Comparison of ENCODE assay signal across 1 cellular context in the genomic region with DNA sequence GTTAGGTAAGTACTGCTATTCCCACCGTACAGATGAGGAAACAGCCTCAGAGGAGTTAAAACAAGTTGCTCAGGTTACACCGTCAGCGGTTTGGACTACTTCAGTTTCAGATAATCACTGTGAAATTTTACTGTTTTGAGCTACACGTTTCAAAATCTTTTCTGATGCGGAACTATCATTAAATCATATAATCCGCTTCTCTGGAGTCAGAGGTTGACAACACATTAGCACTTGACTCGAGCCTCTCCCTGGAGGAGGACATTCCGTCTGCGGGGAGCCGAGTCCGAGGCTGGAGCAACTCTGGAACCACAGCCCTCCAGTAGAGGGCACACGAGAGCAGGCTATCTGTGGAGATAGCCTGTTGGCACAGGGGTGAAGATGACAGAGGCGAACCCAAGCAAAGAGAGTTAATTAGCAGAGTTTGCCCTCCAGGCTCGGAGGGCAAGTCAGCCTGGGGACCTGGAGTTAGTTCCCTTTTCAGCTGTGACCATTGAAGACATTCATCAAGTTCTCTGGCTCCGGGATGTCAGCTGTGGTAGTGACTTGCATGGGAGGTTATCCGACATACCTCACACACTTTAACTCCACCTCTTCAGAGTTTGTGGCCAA.
TF ChIP-seq lines count a peak whose summit lies in the region.

No MANE protein-coding gene starts in this region.

TF ChIP-seq in HepG2, 621 proteins besides CTCF, POLR2A, EP300 and RAD21 (continued from another document and continues in another):
- TF ChIP-seq, protein P1, sequence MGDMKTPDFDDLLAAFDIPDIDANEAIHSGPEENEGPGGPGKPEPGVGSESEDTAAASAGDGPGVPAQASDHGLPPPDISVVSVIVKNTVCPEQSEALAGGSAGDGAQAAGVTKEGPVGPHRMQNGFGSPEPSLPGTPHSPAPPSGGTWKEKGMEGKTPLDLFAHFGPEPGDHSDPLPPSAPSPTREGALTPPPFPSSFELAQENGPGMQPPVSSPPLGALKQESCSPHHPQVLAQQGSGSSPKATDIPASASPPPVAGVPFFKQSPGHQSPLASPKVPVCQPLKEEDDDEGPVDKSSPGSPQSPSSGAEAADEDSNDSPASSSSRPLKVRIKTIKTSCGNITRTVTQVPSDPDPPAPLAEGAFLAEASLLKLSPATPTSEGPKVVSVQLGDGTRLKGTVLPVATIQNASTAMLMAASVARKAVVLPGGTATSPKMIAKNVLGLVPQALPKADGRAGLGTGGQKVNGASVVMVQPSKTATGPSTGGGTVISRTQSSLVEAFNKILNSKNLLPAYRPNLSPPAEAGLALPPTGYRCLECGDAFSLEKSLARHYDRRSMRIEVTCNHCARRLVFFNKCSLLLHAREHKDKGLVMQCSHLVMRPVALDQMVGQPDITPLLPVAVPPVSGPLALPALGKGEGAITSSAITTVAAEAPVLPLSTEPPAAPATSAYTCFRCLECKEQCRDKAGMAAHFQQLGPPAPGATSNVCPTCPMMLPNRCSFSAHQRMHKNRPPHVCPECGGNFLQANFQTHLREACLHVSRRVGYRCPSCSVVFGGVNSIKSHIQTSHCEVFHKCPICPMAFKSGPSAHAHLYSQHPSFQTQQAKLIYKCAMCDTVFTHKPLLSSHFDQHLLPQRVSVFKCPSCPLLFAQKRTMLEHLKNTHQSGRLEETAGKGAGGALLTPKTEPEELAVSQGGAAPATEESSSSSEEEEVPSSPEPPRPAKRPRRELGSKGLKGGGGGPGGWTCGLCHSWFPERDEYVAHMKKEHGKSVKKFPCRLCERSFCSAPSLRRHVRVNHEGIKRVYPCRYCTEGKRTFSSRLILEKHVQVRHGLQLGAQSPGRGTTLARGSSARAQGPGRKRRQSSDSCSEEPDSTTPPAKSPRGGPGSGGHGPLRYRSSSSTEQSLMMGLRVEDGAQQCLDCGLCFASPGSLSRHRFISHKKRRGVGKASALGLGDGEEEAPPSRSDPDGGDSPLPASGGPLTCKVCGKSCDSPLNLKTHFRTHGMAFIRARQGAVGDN (CRISPR knock-in tag; IDR thresholded peaks at IDR 0.05): peak; percentile 45; the same call in 1 of the 2 replicates
- peak; percentile 34; the same call in 1 of the 2 replicates for TF ChIP-seq ZNF788 (CRISPR knock-in tag; IDR thresholded peaks at IDR 0.05; ENCODE audit: borderline replicate concordance)
- TF ChIP-seq ZNF564 (CRISPR knock-in tag; IDR thresholded peaks at IDR 0.05): no peak
- no peak for TF ChIP-seq NR2F6 (IDR thresholded peaks at IDR 0.05)
- 0 out of 2 replicates have a peak, but pooled peaks have one; percentile 15 for TF ChIP-seq NR2F6 (CRISPR knock-in tag; IDR thresholded peaks at IDR 0.05)
- no peak for TF ChIP-seq ZNF615 (CRISPR knock-in tag; IDR thresholded peaks at IDR 0.05; ENCODE audit: borderline replicate concordance)
- TF ChIP-seq, protein P2, sequence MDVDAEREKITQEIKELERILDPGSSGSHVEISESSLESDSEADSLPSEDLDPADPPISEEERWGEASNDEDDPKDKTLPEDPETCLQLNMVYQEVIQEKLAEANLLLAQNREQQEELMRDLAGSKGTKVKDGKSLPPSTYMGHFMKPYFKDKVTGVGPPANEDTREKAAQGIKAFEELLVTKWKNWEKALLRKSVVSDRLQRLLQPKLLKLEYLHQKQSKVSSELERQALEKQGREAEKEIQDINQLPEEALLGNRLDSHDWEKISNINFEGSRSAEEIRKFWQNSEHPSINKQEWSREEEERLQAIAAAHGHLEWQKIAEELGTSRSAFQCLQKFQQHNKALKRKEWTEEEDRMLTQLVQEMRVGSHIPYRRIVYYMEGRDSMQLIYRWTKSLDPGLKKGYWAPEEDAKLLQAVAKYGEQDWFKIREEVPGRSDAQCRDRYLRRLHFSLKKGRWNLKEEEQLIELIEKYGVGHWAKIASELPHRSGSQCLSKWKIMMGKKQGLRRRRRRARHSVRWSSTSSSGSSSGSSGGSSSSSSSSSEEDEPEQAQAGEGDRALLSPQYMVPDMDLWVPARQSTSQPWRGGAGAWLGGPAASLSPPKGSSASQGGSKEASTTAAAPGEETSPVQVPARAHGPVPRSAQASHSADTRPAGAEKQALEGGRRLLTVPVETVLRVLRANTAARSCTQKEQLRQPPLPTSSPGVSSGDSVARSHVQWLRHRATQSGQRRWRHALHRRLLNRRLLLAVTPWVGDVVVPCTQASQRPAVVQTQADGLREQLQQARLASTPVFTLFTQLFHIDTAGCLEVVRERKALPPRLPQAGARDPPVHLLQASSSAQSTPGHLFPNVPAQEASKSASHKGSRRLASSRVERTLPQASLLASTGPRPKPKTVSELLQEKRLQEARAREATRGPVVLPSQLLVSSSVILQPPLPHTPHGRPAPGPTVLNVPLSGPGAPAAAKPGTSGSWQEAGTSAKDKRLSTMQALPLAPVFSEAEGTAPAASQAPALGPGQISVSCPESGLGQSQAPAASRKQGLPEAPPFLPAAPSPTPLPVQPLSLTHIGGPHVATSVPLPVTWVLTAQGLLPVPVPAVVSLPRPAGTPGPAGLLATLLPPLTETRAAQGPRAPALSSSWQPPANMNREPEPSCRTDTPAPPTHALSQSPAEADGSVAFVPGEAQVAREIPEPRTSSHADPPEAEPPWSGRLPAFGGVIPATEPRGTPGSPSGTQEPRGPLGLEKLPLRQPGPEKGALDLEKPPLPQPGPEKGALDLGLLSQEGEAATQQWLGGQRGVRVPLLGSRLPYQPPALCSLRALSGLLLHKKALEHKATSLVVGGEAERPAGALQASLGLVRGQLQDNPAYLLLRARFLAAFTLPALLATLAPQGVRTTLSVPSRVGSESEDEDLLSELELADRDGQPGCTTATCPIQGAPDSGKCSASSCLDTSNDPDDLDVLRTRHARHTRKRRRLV (CRISPR knock-in tag; IDR thresholded peaks at IDR 0.05): no peak
- TF ChIP-seq CREB1 (IDR thresholded peaks at IDR 0.05): no peak
- no peak for TF ChIP-seq CREB1 (CRISPR knock-in tag; IDR thresholded peaks at IDR 0.05)
- 0 out of 2 replicates have a peak, but pooled peaks have one; percentile 35 for TF ChIP-seq TSC22D2 (CRISPR knock-in tag; IDR thresholded peaks at IDR 0.05; ENCODE audit: borderline replicate concordance)
- TF ChIP-seq CHD4 (IDR thresholded peaks at IDR 0.05; ENCODE audit: borderline replicate concordance, low read length): peak; percentile 38; the same call in 1 of the 2 replicates
- no peak for TF ChIP-seq TAF1 (CRISPR knock-in tag; IDR thresholded peaks at IDR 0.05)
- no peak for TF ChIP-seq U2AF1 (optimal IDR thresholded peaks at IDR 0.05; ENCODE audit: low read depth, low read length)
- no peak for TF ChIP-seq ZNF674 (CRISPR knock-in tag; IDR thresholded peaks at IDR 0.05; ENCODE audit: low read depth)
- peak; percentile 62; the same call in 1 of the 2 replicates for TF ChIP-seq KDM2A (CRISPR knock-in tag; IDR thresholded peaks at IDR 0.05; ENCODE audit: borderline replicate concordance, low read depth)
- TF ChIP-seq, protein P3, sequence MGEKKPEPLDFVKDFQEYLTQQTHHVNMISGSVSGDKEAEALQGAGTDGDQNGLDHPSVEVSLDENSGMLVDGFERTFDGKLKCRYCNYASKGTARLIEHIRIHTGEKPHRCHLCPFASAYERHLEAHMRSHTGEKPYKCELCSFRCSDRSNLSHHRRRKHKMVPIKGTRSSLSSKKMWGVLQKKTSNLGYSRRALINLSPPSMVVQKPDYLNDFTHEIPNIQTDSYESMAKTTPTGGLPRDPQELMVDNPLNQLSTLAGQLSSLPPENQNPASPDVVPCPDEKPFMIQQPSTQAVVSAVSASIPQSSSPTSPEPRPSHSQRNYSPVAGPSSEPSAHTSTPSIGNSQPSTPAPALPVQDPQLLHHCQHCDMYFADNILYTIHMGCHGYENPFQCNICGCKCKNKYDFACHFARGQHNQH (CRISPR knock-in tag; IDR thresholded peaks at IDR 0.05): peak; percentile 48; the same call in 1 of the 2 replicates
- no peak for TF ChIP-seq PLRG1 (conservative IDR thresholded peaks at IDR 0.05)
- TF ChIP-seq ZNF264 (CRISPR knock-in tag; IDR thresholded peaks at IDR 0.05): no peak
- TF ChIP-seq, protein P4, sequence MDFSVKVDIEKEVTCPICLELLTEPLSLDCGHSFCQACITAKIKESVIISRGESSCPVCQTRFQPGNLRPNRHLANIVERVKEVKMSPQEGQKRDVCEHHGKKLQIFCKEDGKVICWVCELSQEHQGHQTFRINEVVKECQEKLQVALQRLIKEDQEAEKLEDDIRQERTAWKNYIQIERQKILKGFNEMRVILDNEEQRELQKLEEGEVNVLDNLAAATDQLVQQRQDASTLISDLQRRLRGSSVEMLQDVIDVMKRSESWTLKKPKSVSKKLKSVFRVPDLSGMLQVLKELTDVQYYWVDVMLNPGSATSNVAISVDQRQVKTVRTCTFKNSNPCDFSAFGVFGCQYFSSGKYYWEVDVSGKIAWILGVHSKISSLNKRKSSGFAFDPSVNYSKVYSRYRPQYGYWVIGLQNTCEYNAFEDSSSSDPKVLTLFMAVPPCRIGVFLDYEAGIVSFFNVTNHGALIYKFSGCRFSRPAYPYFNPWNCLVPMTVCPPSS (IDR thresholded peaks at IDR 0.05): no peak
- TF ChIP-seq POGZ (CRISPR knock-in tag; IDR thresholded peaks at IDR 0.05): peak; percentile 49; the same call in 1 of the 2 replicates
- 0 out of 2 replicates have a peak, but pooled peaks have one; percentile 18 for TF ChIP-seq FOXA3 (CRISPR knock-in tag; IDR thresholded peaks at IDR 0.05)
- no peak for TF ChIP-seq MAFK (conservative IDR thresholded peaks at IDR 0.05 in 1 of 2, IDR thresholded peaks at IDR 0.05 in 1 of 2; ENCODE audit: low read length in 2 of 2)
- TF ChIP-seq PRMT3 (CRISPR knock-in tag; IDR thresholded peaks at IDR 0.05; ENCODE audit: borderline replicate concordance, low read depth): no peak
- TF ChIP-seq ZBTB21 (CRISPR knock-in tag; IDR thresholded peaks at IDR 0.05): no peak
- TF ChIP-seq, protein P5, sequence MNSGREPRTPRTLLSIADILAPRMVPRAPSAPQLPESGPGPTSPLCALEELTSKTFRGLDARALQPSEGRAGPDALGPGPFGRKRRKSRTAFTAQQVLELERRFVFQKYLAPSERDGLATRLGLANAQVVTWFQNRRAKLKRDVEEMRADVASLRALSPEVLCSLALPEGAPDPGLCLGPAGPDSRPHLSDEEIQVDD (CRISPR knock-in tag; IDR thresholded peaks at IDR 0.05; ENCODE audit: borderline replicate concordance): no peak
- 0 out of 2 replicates have a peak, but pooled peaks have one; percentile 43 for TF ChIP-seq ZBTB38 (CRISPR knock-in tag; IDR thresholded peaks at IDR 0.05)
- TF ChIP-seq SAP130 (CRISPR knock-in tag; IDR thresholded peaks at IDR 0.05; ENCODE audit: low read depth): peak; percentile 45
- no peak for TF ChIP-seq MIER2 (CRISPR knock-in tag; IDR thresholded peaks at IDR 0.05)
- 0 out of 2 replicates have a peak, but pooled peaks have one; percentile 9 for TF ChIP-seq ELF1 (CRISPR knock-in tag; IDR thresholded peaks at IDR 0.05)
- no peak for TF ChIP-seq ZNF225 (CRISPR knock-in tag; IDR thresholded peaks at IDR 0.05)
- no peak for TF ChIP-seq KDM5B (CRISPR knock-in tag; IDR thresholded peaks at IDR 0.05; ENCODE audit: borderline replicate concordance)
- TF ChIP-seq, protein P6, sequence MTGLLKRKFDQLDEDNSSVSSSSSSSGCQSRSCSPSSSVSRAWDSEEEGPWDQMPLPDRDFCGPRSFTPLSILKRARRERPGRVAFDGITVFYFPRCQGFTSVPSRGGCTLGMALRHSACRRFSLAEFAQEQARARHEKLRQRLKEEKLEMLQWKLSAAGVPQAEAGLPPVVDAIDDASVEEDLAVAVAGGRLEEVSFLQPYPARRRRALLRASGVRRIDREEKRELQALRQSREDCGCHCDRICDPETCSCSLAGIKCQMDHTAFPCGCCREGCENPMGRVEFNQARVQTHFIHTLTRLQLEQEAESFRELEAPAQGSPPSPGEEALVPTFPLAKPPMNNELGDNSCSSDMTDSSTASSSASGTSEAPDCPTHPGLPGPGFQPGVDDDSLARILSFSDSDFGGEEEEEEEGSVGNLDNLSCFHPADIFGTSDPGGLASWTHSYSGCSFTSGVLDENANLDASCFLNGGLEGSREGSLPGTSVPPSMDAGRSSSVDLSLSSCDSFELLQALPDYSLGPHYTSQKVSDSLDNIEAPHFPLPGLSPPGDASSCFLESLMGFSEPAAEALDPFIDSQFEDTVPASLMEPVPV (CRISPR knock-in tag; IDR thresholded peaks at IDR 0.05): no peak
- TF ChIP-seq SOX13 (IDR thresholded peaks at IDR 0.05): no peak
- TF ChIP-seq SOX13 (CRISPR knock-in tag; conservative IDR thresholded peaks at IDR 0.05 in 1 of 2, IDR thresholded peaks at IDR 0.05 in 1 of 2): peak in 1 of 2 experiments; percentile 44; a peak in 1 of 4 replicates
- no peak for TF ChIP-seq ADNP (CRISPR knock-in tag; IDR thresholded peaks at IDR 0.05)
- peak; percentile 96 for TF ChIP-seq ZSCAN25 (CRISPR knock-in tag; IDR thresholded peaks at IDR 0.05)
- no peak for TF ChIP-seq AGO1 (IDR thresholded peaks at IDR 0.05; ENCODE audit: low read depth, low read length, poor library complexity, severe bottlenecking)
- no peak for TF ChIP-seq ZNF549 (CRISPR knock-in tag; IDR thresholded peaks at IDR 0.05)
- TF ChIP-seq, protein P7, sequence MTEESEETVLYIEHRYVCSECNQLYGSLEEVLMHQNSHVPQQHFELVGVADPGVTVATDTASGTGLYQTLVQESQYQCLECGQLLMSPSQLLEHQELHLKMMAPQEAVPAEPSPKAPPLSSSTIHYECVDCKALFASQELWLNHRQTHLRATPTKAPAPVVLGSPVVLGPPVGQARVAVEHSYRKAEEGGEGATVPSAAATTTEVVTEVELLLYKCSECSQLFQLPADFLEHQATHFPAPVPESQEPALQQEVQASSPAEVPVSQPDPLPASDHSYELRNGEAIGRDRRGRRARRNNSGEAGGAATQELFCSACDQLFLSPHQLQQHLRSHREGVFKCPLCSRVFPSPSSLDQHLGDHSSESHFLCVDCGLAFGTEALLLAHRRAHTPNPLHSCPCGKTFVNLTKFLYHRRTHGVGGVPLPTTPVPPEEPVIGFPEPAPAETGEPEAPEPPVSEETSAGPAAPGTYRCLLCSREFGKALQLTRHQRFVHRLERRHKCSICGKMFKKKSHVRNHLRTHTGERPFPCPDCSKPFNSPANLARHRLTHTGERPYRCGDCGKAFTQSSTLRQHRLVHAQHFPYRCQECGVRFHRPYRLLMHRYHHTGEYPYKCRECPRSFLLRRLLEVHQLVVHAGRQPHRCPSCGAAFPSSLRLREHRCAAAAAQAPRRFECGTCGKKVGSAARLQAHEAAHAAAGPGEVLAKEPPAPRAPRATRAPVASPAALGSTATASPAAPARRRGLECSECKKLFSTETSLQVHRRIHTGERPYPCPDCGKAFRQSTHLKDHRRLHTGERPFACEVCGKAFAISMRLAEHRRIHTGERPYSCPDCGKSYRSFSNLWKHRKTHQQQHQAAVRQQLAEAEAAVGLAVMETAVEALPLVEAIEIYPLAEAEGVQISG (CRISPR knock-in tag; IDR thresholded peaks at IDR 0.05): peak; percentile 61; the same call in 1 of the 2 replicates
- no peak for TF ChIP-seq KAT8 (CRISPR knock-in tag; IDR thresholded peaks at IDR 0.05)
- peak; percentile 20; the same call in 1 of the 2 replicates for TF ChIP-seq ZNF350 (CRISPR knock-in tag; IDR thresholded peaks at IDR 0.05; ENCODE audit: borderline replicate concordance, low read depth)
- TF ChIP-seq, protein P8, sequence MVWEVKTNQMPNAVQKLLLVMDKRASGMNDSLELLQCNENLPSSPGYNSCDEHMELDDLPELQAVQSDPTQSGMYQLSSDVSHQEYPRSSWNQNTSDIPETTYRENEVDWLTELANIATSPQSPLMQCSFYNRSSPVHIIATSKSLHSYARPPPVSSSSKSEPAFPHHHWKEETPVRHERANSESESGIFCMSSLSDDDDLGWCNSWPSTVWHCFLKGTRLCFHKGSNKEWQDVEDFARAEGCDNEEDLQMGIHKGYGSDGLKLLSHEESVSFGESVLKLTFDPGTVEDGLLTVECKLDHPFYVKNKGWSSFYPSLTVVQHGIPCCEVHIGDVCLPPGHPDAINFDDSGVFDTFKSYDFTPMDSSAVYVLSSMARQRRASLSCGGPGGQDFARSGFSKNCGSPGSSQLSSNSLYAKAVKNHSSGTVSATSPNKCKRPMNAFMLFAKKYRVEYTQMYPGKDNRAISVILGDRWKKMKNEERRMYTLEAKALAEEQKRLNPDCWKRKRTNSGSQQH (CRISPR knock-in tag; IDR thresholded peaks at IDR 0.05; ENCODE audit: low read depth): no peak
